11 cellular contexts compared by ENCODE assay signal in the genomic region with DNA sequence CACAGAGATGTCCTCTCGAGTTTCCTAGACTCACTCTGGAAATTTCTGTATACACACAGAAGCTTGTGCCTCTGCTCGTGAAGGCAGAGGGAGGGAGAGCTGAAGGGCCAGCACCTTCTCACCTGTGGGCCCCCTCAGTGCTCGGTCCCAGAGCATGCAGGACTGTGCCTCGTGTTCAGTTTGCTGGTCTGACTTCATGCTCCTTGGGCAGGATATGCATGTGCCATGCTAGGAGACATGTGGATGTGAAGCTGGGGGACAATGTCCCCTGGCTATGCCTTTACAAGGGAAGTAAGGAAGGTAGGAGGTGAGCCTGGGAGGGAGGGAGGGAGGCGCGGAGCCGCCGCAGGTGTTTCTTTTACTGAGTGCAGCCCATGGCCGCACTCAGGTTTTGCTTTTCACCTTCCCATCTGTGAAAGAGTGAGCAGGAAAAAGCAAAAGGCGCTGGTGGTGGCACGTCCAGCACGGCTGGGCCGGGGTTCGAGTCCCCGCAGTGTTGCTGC. TPM values are rescaled to one million over a fixed set of nuclear protein-coding genes. Genes with fewer than 3 reads are reported as not detected.
DNase-seq lines count a peak whose midpoint lies in the region; ATAC-seq and TF ChIP-seq lines count a peak whose summit lies in the region.
"Had no signal": no experiment of that assay in that cellular context is flagged by ENCODE, and none has a peak within 500 bp of the region (broad histone marks: within the 10 kb centered on the region; RNA-seq: fewer than 3 reads in every experiment).

No MANE protein-coding gene starts in this region.

- H3K4me3 Mint-ChIP-seq in activated T-cell treated with anti-CD3 and anti-CD28 coated beads, Interleukin-2, amount 50 U/mL, for 72 hours = no peak overlapping the region
- no peak overlapping the region for H3K4me3 Mint-ChIP-seq in activated naive CD8-positive, alpha-beta T cell treated with anti-CD3 and anti-CD28 coated beads, Interleukin-2, amount 10 ng/mL, durations not matched to agents 7 days and 5 days

- H3K36me3 ChIP-seq in hepatocyte (replicated peaks; ENCODE audit: insufficient read depth, low read depth) = no peaks in the 10 kb centered on the region
- peaks cover 31% of the 10 kb centered on the region for H3K36me3 ChIP-seq in suprapubic skin

- ATAC-seq in activated T-cell treated with anti-CD3 and anti-CD28 coated beads, Interleukin-2, amount 50 U/mL, for 72 hours (replicated peaks in 1 of 2) = no peak
- no peak for ATAC-seq in activated naive CD8-positive, alpha-beta T cell treated with anti-CD3 and anti-CD28 coated beads, Interleukin-2, amount 10 ng/mL, durations not matched to agents 7 days and 5 days (ENCODE audit: low read depth)

- peak overlapping the region; percentile 65 for H3K27ac Mint-ChIP-seq in activated T-cell treated with anti-CD3 and anti-CD28 coated beads, Interleukin-2, amount 50 U/mL, for 72 hours
- H3K27ac Mint-ChIP-seq in activated naive CD8-positive, alpha-beta T cell treated with anti-CD3 and anti-CD28 coated beads, Interleukin-2, amount 10 ng/mL, durations not matched to agents 7 days and 5 days = peak overlapping the region; percentile 67

- no peak for TF ChIP-seq EP300 in suprapubic skin (IDR thresholded peaks at IDR 0.05)

- H2AFZ ChIP-seq in hepatocyte = no peak overlapping the region
- H2AFZ ChIP-seq: PC-9 had no signal

- no peaks in the 10 kb centered on the region for H3K27me3 Mint-ChIP-seq in activated T-cell treated with anti-CD3 and anti-CD28 coated beads, Interleukin-2, amount 50 U/mL, for 72 hours (ENCODE audit: low read depth)
- H3K27me3 Mint-ChIP-seq in activated naive CD8-positive, alpha-beta T cell treated with anti-CD3 and anti-CD28 coated beads, Interleukin-2, amount 10 ng/mL, durations not matched to agents 7 days and 5 days = no peaks in the 10 kb centered on the region

- H3K9me3 ChIP-seq in hepatocyte (ENCODE audit: low read depth) (no peaks in the 10 kb centered on the region), suprapubic skin (no peaks in the 10 kb centered on the region)
- H3K9me3 ChIP-seq: body of pancreas, lower lobe of right lung had no signal

- H3K36me3 Mint-ChIP-seq in activated T-cell treated with anti-CD3 and anti-CD28 coated beads, Interleukin-2, amount 50 U/mL, for 72 hours (ENCODE audit: insufficient read depth in 2 of 2) = peaks cover 8 to 32% of the 10 kb centered on the region in 2 donors
- peaks cover 9% of the 10 kb centered on the region for H3K36me3 Mint-ChIP-seq in activated naive CD8-positive, alpha-beta T cell treated with anti-CD3 and anti-CD28 coated beads, Interleukin-2, amount 10 ng/mL, durations not matched to agents 7 days and 5 days

- peaks cover 37% of the 10 kb centered on the region for H4K20me1 ChIP-seq in hepatocyte (ENCODE audit: insufficient read depth, poor library complexity, severe bottlenecking)

- H3K27me3 ChIP-seq in hepatocyte = no peaks in the 10 kb centered on the region
- no peaks in the 10 kb centered on the region for H3K27me3 ChIP-seq in suprapubic skin
- H3K27me3 ChIP-seq: body of pancreas had no signal

- H3K27ac ChIP-seq in hepatocyte = peak overlapping the region; percentile 72
- H3K27ac ChIP-seq in suprapubic skin = peak overlapping the region; percentile 64

- H3K4me1 ChIP-seq in hepatocyte (ENCODE audit: insufficient read depth) (peaks cover 5% of the 10 kb centered on the region), suprapubic skin (peaks cover 60% of the 10 kb centered on the region)

- no peak overlapping the region for H3K4me2 ChIP-seq in hepatocyte
- H3K4me2 ChIP-seq: PC-9 had no signal

- TF ChIP-seq POLR2A in suprapubic skin (IDR thresholded peaks at IDR 0.05) = peak in 1 of 2 donors; percentile 13

- no peaks in the 10 kb centered on the region for H3K9me3 Mint-ChIP-seq in activated T-cell treated with anti-CD3 and anti-CD28 coated beads, Interleukin-2, amount 50 U/mL, for 72 hours
- peaks cover 2% of the 10 kb centered on the region for H3K9me3 Mint-ChIP-seq in activated naive CD8-positive, alpha-beta T cell treated with anti-CD3 and anti-CD28 coated beads, Interleukin-2, amount 10 ng/mL, durations not matched to agents 7 days and 5 days

- H3K9me2 ChIP-seq in hepatocyte (replicated peaks; ENCODE audit: insufficient read depth) = no peaks in the 10 kb centered on the region

- no peak overlapping the region for H3K4me3 ChIP-seq in hepatocyte
- H3K4me3 ChIP-seq in suprapubic skin = no peak overlapping the region
- H3K4me3 ChIP-seq: body of pancreas, lower lobe of right lung, PC-9 had no signal

- H3K79me2 ChIP-seq in hepatocyte = peaks cover 15% of the 10 kb centered on the region

- H3K4me1 Mint-ChIP-seq in activated T-cell treated with anti-CD3 and anti-CD28 coated beads, Interleukin-2, amount 50 U/mL, for 72 hours (ENCODE audit: low read depth) = peaks cover 51% of the 10 kb centered on the region
- peaks cover 26% of the 10 kb centered on the region for H3K4me1 Mint-ChIP-seq in activated naive CD8-positive, alpha-beta T cell treated with anti-CD3 and anti-CD28 coated beads, Interleukin-2, amount 10 ng/mL, durations not matched to agents 7 days and 5 days

- TF ChIP-seq CTCF in hepatocyte (IDR thresholded peaks at IDR 0.05; ENCODE audit: poor library complexity) (no peak), suprapubic skin (IDR thresholded peaks at IDR 0.05) (no peak)

- WGBS in hepatocyte (ENCODE audit: low lambda C conversion rate, missing lambda C conversion rate) = 94% methylated on average over 13 of the region's 15 CpGs
- WGBS in suprapubic skin = 78% methylated on average over 15 of the region's 15 CpGs

- POLR2A ChIA-PET in activated naive CD8-positive, alpha-beta T cell treated with anti-CD3 and anti-CD28 coated beads, Interleukin-2, amount 10 ng/mL, durations not matched to agents 7 days and 5 days (lab: Charles Lee) = interaction anchor here (0.7 to 2.7 kb wide), 5 partner anchors 23 to 144 kb away, joined by 3 to 10 read pairs (median 6); a partner anchor contains a TSS

- no peak for DNase-seq in activated T-cell treated with anti-CD3 and anti-CD28 coated beads, Interleukin-2, amount 50 U/mL, for 72 hours
- DNase-seq in activated T-cell treated with anti-CD3 and anti-CD28 coated beads, Interleukin-2, amount 50 U/mL, for 1 hour = no peak
- peak; percentile 26 for DNase-seq in activated naive CD8-positive, alpha-beta T cell treated with anti-CD3 and anti-CD28 coated beads, Interleukin-2, amount 10 ng/mL, durations not matched to agents 7 days and 5 days
- no peak for DNase-seq in hepatocyte (ENCODE audit: low spot score)
- DNase-seq in suprapubic skin (ENCODE audit: low spot score in 2 of 2) = no peak
- DNase-seq in NCI-H187 treated with DMSO at 0.1 percent for 48 hours (lab: John Stamatoyannopoulos, UW) = no peak
- DNase-seq in SHP77 treated with DMSO at 0.1 percent for 48 hours (lab: John Stamatoyannopoulos, UW) = no peak
- DNase-seq in NCI-H345 treated with DMSO at 0.1 percent for 48 hours (lab: John Stamatoyannopoulos, UW; ENCODE audit: unreplicated experiment) = no peak
- DNase-seq: lower lobe of right lung had no signal

RNA-seq across cellular contexts. Expression of a gene that starts 22.6 kb away (rescaled TPM):
- total RNA-seq in activated T-cell treated with anti-CD3 and anti-CD28 coated beads, Interleukin-2, amount 50 U/mL, for 72 hours = 1,000 to 10,000 TPM in 1 of 2 donors, 100 to 1,000 TPM in 1; 678 to 1,151 TPM
- total RNA-seq in activated naive CD8-positive, alpha-beta T cell treated with anti-CD3 and anti-CD28 coated beads, Interleukin-2, amount 10 ng/mL, durations not matched to agents 7 days and 5 days = 100 to 1,000 TPM; 402 to 407 TPM
- 104 and 130 TPM in 2 replicates for total RNA-seq in hepatocyte
- 168 and 209 TPM in 2 replicates for polyA plus RNA-seq in hepatocyte
- total RNA-seq in suprapubic skin = 1,000 to 10,000 TPM in 1 of 4 donors, 100 to 1,000 TPM in 3; 336 to 2,041 (median 481) TPM

RNA-seq across cellular contexts. Expression of a gene that starts 53.7 kb away (rescaled TPM):
- over 10,000 TPM in 1 of 2 donors, 1,000 to 10,000 TPM in 1; 8,391 to 13,279 TPM for total RNA-seq in activated T-cell treated with anti-CD3 and anti-CD28 coated beads, Interleukin-2, amount 50 U/mL, for 72 hours
- over 10,000 TPM; 13,719 to 14,448 TPM for total RNA-seq in activated naive CD8-positive, alpha-beta T cell treated with anti-CD3 and anti-CD28 coated beads, Interleukin-2, amount 10 ng/mL, durations not matched to agents 7 days and 5 days
- 8,000 and 8,677 TPM in 2 replicates for total RNA-seq in hepatocyte
- 16,690 and 29,129 TPM in 2 replicates for polyA plus RNA-seq in hepatocyte
- over 10,000 TPM; 10,207 to 42,728 (median 11,538) TPM for total RNA-seq in suprapubic skin

RNA-seq across cellular contexts. Expression of a gene that starts 58.7 kb away (rescaled TPM):
- total RNA-seq in activated T-cell treated with anti-CD3 and anti-CD28 coated beads, Interleukin-2, amount 50 U/mL, for 72 hours = 10 to 100 TPM; 43.5 to 47.2 TPM
- 10 to 100 TPM; 51.5 to 55.4 TPM for total RNA-seq in activated naive CD8-positive, alpha-beta T cell treated with anti-CD3 and anti-CD28 coated beads, Interleukin-2, amount 10 ng/mL, durations not matched to agents 7 days and 5 days
- total RNA-seq in hepatocyte (20.8 and 25.7 TPM in 2 replicates), suprapubic skin (100 to 1,000 TPM in 1 of 4 donors, 10 to 100 TPM in 3; 56.2 to 107 (median 81.5) TPM)
- 22.2 and 31.0 TPM in 2 replicates for polyA plus RNA-seq in hepatocyte
